In the genomic region with DNA sequence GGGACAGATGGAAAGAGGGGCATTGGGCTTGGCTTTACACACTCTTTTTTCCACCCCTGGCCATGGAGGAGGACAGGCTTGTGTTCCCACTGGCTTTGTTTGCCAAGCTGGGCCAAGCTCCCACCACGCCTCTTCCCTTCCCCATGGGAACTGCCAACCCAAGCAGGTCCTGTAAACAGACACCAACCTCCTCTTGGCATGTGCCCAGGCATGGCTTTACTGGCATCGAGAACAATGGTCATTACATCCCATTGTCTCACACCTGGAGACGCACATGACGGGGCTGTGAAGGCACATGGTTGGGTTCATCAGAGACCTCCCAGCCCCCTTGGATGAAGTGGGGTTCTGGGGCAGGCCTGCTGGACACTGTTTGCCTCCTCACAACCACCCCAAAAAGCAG, we compare ENCODE assay signal across 33 cellular contexts. TPM values are rescaled to one million over a fixed set of nuclear protein-coding genes. Genes with fewer than 3 reads are reported as not detected.
DNase-seq lines count a peak whose midpoint lies in the region; ATAC-seq, FAIRE-seq and TF ChIP-seq lines count a peak whose summit lies in the region.
"Had no signal": no experiment of that assay in that cellular context is flagged by ENCODE, and none has a peak within 500 bp of the region (broad histone marks: within the 10 kb centered on the region; RNA-seq: fewer than 3 reads in every experiment).

No MANE protein-coding gene starts in this region.

- no peak overlapping the region for H3K4me2 ChIP-seq in HepG2 (ENCODE audit: low read depth, low read length)
- H3K4me2 ChIP-seq: hepatocyte, SK-N-SH had no signal

- H3K9ac ChIP-seq in HepG2 (ENCODE audit: insufficient read depth, low read depth, low read length), result no peak overlapping the region
- H3K9ac ChIP-seq: SK-N-SH had no signal

- no TSS peak for BruUV-seq in HepG2 (replicated peaks; lab: Mats Ljungman, UMichigan)

- TF ChIP-seq RAD21 in Ishikawa (IDR thresholded peaks at IDR 0.05; ENCODE audit: low read depth), result no peak
- TF ChIP-seq RAD21 in HepG2 (CRISPR knock-in tag; IDR thresholded peaks at IDR 0.05), result no peak

- TF ChIP-seq EP300 in Ishikawa (IDR thresholded peaks at IDR 0.05; ENCODE audit: borderline replicate concordance) (no peak), HepG2 (IDR thresholded peaks at IDR 0.05; ENCODE audit: low read depth in 2 of 2, low read length in 2 of 2) (no peak), HepG2 (CRISPR knock-in tag; IDR thresholded peaks at IDR 0.05; ENCODE audit: borderline replicate concordance) (no peak)

- H3K9me3 ChIP-seq in HepG2 (ENCODE audit: low read length), result no peaks in the 10 kb centered on the region
- H3K9me3 ChIP-seq: adrenal gland, esophagus squamous epithelium, left lung, MG63, SK-N-SH had no signal

- H3K27ac ChIP-seq in HepG2 (ENCODE audit: extremely low read length, insufficient read depth, low read length), result no peak overlapping the region
- H3K27ac ChIP-seq: adrenal gland, coronary artery, esophagus squamous epithelium, hepatocyte, left lung, RWPE1, WERI-Rb-1 had no signal

- no peak overlapping the region for H2AFZ ChIP-seq in HepG2 (ENCODE audit: low read length)
- H2AFZ ChIP-seq: hepatocyte had no signal

- TF ChIP-seq CTCF in HepG2 (CRISPR knock-in tag; IDR thresholded peaks at IDR 0.05), result no peak

- H3K27me3 ChIP-seq in HepG2 (ENCODE audit: control insufficient read depth in 1 of 2, insufficient read depth in 2 of 2, low read length in 2 of 2), result peaks cover 0 to 12% of the 10 kb centered on the region in 2 experiments; a peak in 2 of 5 replicates
- H3K27me3 ChIP-seq: adrenal gland, hepatocyte, left lung, MG63 had no signal

- 40% methylated on average over 4 of the region's 4 CpGs for WGBS in HepG2 (ENCODE audit: low lambda C conversion rate)

- TF ChIP-seq POLR2A in HepG2 (IDR thresholded peaks at IDR 0.05; ENCODE audit: insufficient read depth in 1 of 2, low read depth in 2 of 2, low read length in 2 of 2), result no peak

- H3K4me1 ChIP-seq in HepG2 (ENCODE audit: insufficient read depth, low read length), result no peaks in the 10 kb centered on the region
- H3K4me1 ChIP-seq: adrenal gland, left lung had no signal

- ATAC-seq in HepG2, result no peak
- ATAC-seq in stimulated activated naive CD8-positive, alpha-beta T cell treated with anti-CD3 and anti-CD28 coated beads, Interleukin-15, amount 100 ng/mL, for 72 hours, result no peak
- ATAC-seq: HCT116; left lung; naive thymus-derived CD4-positive, alpha-beta T cell; stimulated activated memory B cell treated with anti-CD40 and anti-IgM and Interleukin-4, amounts not matched to agents 10 μg/mL and 1 μg/mL and 100 μg/mL, for 72 hours had no signal

- DNase-seq in COR-L47 (lab: John Stamatoyannopoulos, UW), result peak; percentile 98
- peak; percentile 63 for DNase-seq in NCI-H345 (lab: John Stamatoyannopoulos, UW)
- no peak for DNase-seq in HepG2 (ENCODE audit: low spot score)
- no peak for DNase-seq in NAMALWA (ENCODE audit: low spot score)
- DNase-seq in AG08396 (ENCODE audit: low spot score), result no peak
- no peak for DNase-seq in stimulated activated naive CD8-positive, alpha-beta T cell treated with anti-CD3 and anti-CD28 coated beads, Interleukin-15, amount 100 ng/mL, for 72 hours
- DNase-seq: activated CD4-positive, alpha-beta T cell treated with anti-CD3 and anti-CD28 coated beads, Interleukin-2, amount 10 ng/mL, durations not matched to agents 7 days and 5 days; activated naive CD4-positive, alpha-beta T cell treated with Interleukin-2 at 50 U/mL for 16 hours; activated T-cell treated with anti-CD3 and anti-CD28 coated beads, Interleukin-2, amount 50 U/mL, for 48 hours; adrenal gland; endodermal cell; esophagus squamous epithelium; left lung; MG63; naive thymus-derived CD4-positive, alpha-beta T cell; NCI-H1694 treated with DMSO at 0.1 percent for 48 hours; NCI-H526; occipital lobe; SK-N-SH; stimulated activated CD4-positive, alpha-beta T cell treated with anti-CD3 and anti-CD28 coated beads, Interleukin-2, amount 100 ng/mL, for 48 hours; T-helper 17 cell; WERI-Rb-1 had no signal

- no peaks in the 10 kb centered on the region for H4K20me1 ChIP-seq in HepG2 (ENCODE audit: insufficient read depth, low read length)

- in situ Hi-C loops in HepG2 (cut with HindIII; ENCODE audit: extremely low pct_ligation_motif_present, low pct_unique_long_range_greater_than_20kb), result no loop called here

- peaks cover 0 to 6% of the 10 kb centered on the region in 2 donors for H3K9me3 Mint-ChIP-seq in stimulated activated naive CD8-positive, alpha-beta T cell treated with anti-CD3 and anti-CD28 coated beads, Interleukin-15, amount 100 ng/mL, for 72 hours
- H3K9me3 Mint-ChIP-seq: activated CD4-positive, alpha-beta T cell treated with anti-CD3 and anti-CD28 coated beads, Interleukin-2, amount 10 ng/mL, durations not matched to agents 7 days and 5 days; endodermal cell had no signal

- intact Hi-C loops in HepG2 (cut with micrococcal nuclease; ENCODE audit: unreplicated experiment), result no loop called here

- no peak overlapping the region for H3K4me3 Mint-ChIP-seq in stimulated activated naive CD8-positive, alpha-beta T cell treated with anti-CD3 and anti-CD28 coated beads, Interleukin-15, amount 100 ng/mL, for 72 hours
- H3K4me3 Mint-ChIP-seq: activated CD4-positive, alpha-beta T cell treated with anti-CD3 and anti-CD28 coated beads, Interleukin-2, amount 10 ng/mL, durations not matched to agents 7 days and 5 days; CD14-positive monocyte; endodermal cell; stimulated activated memory B cell treated with anti-CD40 and anti-IgM and Interleukin-4, amounts not matched to agents 10 μg/mL and 1 μg/mL and 100 μg/mL, for 72 hours; T-helper 17 cell had no signal

- FAIRE-seq in HepG2 (lab: Jason Lieb, UNC), result no peak
- FAIRE-seq: frontal cortex had no signal

- no peaks in the 10 kb centered on the region for H3K36me3 ChIP-seq in HepG2 (replicated peaks in 1 of 2; ENCODE audit: control insufficient read depth in 1 of 2, insufficient read depth in 2 of 2, low read length in 2 of 2)
- H3K36me3 ChIP-seq: adrenal gland, esophagus squamous epithelium, left lung, MG63, WERI-Rb-1 had no signal

- no peak overlapping the region for H3K4me3 ChIP-seq in HepG2 (replicated peaks in 1 of 3; ENCODE audit: insufficient read depth in 1 of 3, low read depth in 2 of 3, low read length in 3 of 3)
- H3K4me3 ChIP-seq: adrenal gland, coronary artery, esophagus squamous epithelium, hepatocyte, left lung, MG63 had no signal

- H3K27ac Mint-ChIP-seq in stimulated activated naive CD8-positive, alpha-beta T cell treated with anti-CD3 and anti-CD28 coated beads, Interleukin-15, amount 100 ng/mL, for 72 hours, result no peak overlapping the region
- H3K27ac Mint-ChIP-seq: activated CD4-positive, alpha-beta T cell treated with anti-CD3 and anti-CD28 coated beads, Interleukin-2, amount 10 ng/mL, durations not matched to agents 7 days and 5 days; CD14-positive monocyte; endodermal cell; naive thymus-derived CD4-positive, alpha-beta T cell; stimulated activated memory B cell treated with anti-CD40 and anti-IgM and Interleukin-4, amounts not matched to agents 10 μg/mL and 1 μg/mL and 100 μg/mL, for 72 hours; T-helper 17 cell had no signal

- POLR2A ChIA-PET in HepG2 (lab: Yijun Ruan, JAX), result no interaction called here

- H3K27me3 Mint-ChIP-seq in stimulated activated naive CD8-positive, alpha-beta T cell treated with anti-CD3 and anti-CD28 coated beads, Interleukin-15, amount 100 ng/mL, for 72 hours, result peaks cover 36% of the 10 kb centered on the region

- H3K79me2 ChIP-seq in HepG2 (ENCODE audit: insufficient read depth, low read length), result no peaks in the 10 kb centered on the region
- H3K79me2 ChIP-seq: hepatocyte had no signal

- CTCF ChIA-PET in HepG2 (lab: Yijun Ruan, JAX; ENCODE audit: low intra/inter-chr PET ratio, low total read pairs), result no interaction called here

- H3K4me1 Mint-ChIP-seq in stimulated activated naive CD8-positive, alpha-beta T cell treated with anti-CD3 and anti-CD28 coated beads, Interleukin-15, amount 100 ng/mL, for 72 hours, result no peaks in the 10 kb centered on the region
- H3K4me1 Mint-ChIP-seq: CD14-positive monocyte; endodermal cell; stimulated activated memory B cell treated with anti-CD40 and anti-IgM and Interleukin-4, amounts not matched to agents 10 μg/mL and 1 μg/mL and 100 μg/mL, for 72 hours; T-helper 17 cell had no signal

RNA-seq across cellular contexts. Expression of a gene that starts 11.7 kb away (rescaled TPM):
- total RNA-seq in HepG2 (2016; rRNA removed; fragmentation: Illumina TruSeq; extraction: Trizol), result not detected in 2 replicates
- not detected in 2 replicates for total RNA-seq in HepG2 (2016; cell fraction: cytosol; rRNA removed; fragmentation: Illumina TruSeq; extraction: Trizol; ENCODE audit: low read depth)
- total RNA-seq in HepG2 (2016; cell fraction: insoluble cytoplasmic fraction; rRNA removed; fragmentation: Illumina TruSeq; extraction: Trizol), result not detected in 2 replicates
- total RNA-seq in HepG2 (2016; cell fraction: membrane; rRNA removed; fragmentation: Illumina TruSeq; extraction: Trizol), result not detected in 2 replicates
- total RNA-seq in HepG2 (2016; cell fraction: nucleus; rRNA removed; fragmentation: Illumina TruSeq; extraction: Trizol), result not detected in 2 replicates
- not detected in 2 replicates for polyA plus RNA-seq in HepG2 (2011; rRNA removed)
- not detected in 2 replicates for polyA plus RNA-seq in HepG2 (2011; cell fraction: cytosol; rRNA removed)
- polyA plus RNA-seq in HepG2 (2011; cell fraction: nucleus; rRNA removed), result not detected in 2 replicates
- polyA plus RNA-seq in HepG2 (2012), result not detected in 2 replicates
- not detected in 2 replicates for polyA plus RNA-seq in HepG2 (2016; cell fraction: cytosol; fragmentation: Illumina TruSeq; extraction: Trizol; ENCODE audit: low read depth)
- not detected in 2 replicates for polyA plus RNA-seq in HepG2 (2016; cell fraction: insoluble cytoplasmic fraction; fragmentation: Illumina TruSeq; extraction: Trizol; ENCODE audit: low read depth)
- polyA plus RNA-seq in HepG2 (2016; cell fraction: membrane; fragmentation: Illumina TruSeq; extraction: Trizol; ENCODE audit: low read depth), result not detected in 2 replicates
- polyA plus RNA-seq in HepG2 (2016; cell fraction: nucleus; fragmentation: Illumina TruSeq; extraction: Trizol; ENCODE audit: insufficient read depth, low read depth), result not detected in 2 replicates
- polyA minus RNA-seq in HepG2 (2011; rRNA and poly(A)+ RNA removed; ENCODE audit: low replicate concordance), result 0.07 TPM in 1 of 2 replicates, not detected in the other
- not detected in 2 replicates for polyA minus RNA-seq in HepG2 (2011; cell fraction: cytosol; rRNA and poly(A)+ RNA removed)
- not detected in 2 replicates for polyA minus RNA-seq in HepG2 (2011; cell fraction: nucleus; rRNA and poly(A)+ RNA removed)
- total RNA-seq: activated CD4-positive, alpha-beta T cell treated with anti-CD3 and anti-CD28 coated beads, Interleukin-2, amount 10 ng/mL, durations not matched to agents 7 days and 5 days; endodermal cell; frontal cortex; hepatocyte; mesenteric fat pad; naive thymus-derived CD4-positive, alpha-beta T cell; occipital lobe; renal cortical epithelial cell; T-helper 17 cell; temporal lobe had no signal
- polyA plus RNA-seq: adrenal gland; CD14-positive monocyte; hepatocyte; naive thymus-derived CD4-positive, alpha-beta T cell; SK-N-SH had no signal

RNA-seq across cellular contexts. Expression of a gene that starts 34.6 kb away (rescaled TPM):
- total RNA-seq in HepG2 (2016; rRNA removed; fragmentation: Illumina TruSeq; extraction: Trizol), result 40.3 and 45.6 TPM in 2 replicates
- total RNA-seq in HepG2 (2016; cell fraction: cytosol; rRNA removed; fragmentation: Illumina TruSeq; extraction: Trizol; ENCODE audit: low read depth), result 33.4 and 35.3 TPM in 2 replicates
- 40.9 and 46.1 TPM in 2 replicates for total RNA-seq in HepG2 (2016; cell fraction: insoluble cytoplasmic fraction; rRNA removed; fragmentation: Illumina TruSeq; extraction: Trizol)
- total RNA-seq in HepG2 (2016; cell fraction: membrane; rRNA removed; fragmentation: Illumina TruSeq; extraction: Trizol), result 44.5 and 56.8 TPM in 2 replicates
- total RNA-seq in HepG2 (2016; cell fraction: nucleus; rRNA removed; fragmentation: Illumina TruSeq; extraction: Trizol), result 24.5 and 30.0 TPM in 2 replicates
- polyA plus RNA-seq in HepG2 (2011; rRNA removed), result 29.5 TPM in 2 replicates
- 33.0 and 55.8 TPM in 2 replicates for polyA plus RNA-seq in HepG2 (2011; cell fraction: cytosol; rRNA removed)
- polyA plus RNA-seq in HepG2 (2011; cell fraction: nucleus; rRNA removed), result 33.3 and 33.4 TPM in 2 replicates
- 16.5 and 23.5 TPM in 2 replicates for polyA plus RNA-seq in HepG2 (2012)
- 26.8 and 41.3 TPM in 2 replicates for polyA plus RNA-seq in HepG2 (2016; cell fraction: cytosol; fragmentation: Illumina TruSeq; extraction: Trizol; ENCODE audit: low read depth)
- 32.6 and 35.9 TPM in 2 replicates for polyA plus RNA-seq in HepG2 (2016; cell fraction: insoluble cytoplasmic fraction; fragmentation: Illumina TruSeq; extraction: Trizol; ENCODE audit: low read depth)
- polyA plus RNA-seq in HepG2 (2016; cell fraction: membrane; fragmentation: Illumina TruSeq; extraction: Trizol; ENCODE audit: low read depth), result 36.2 and 46.2 TPM in 2 replicates
- polyA plus RNA-seq in HepG2 (2016; cell fraction: nucleus; fragmentation: Illumina TruSeq; extraction: Trizol; ENCODE audit: insufficient read depth, low read depth), result 42.3 and 44.8 TPM in 2 replicates
- polyA minus RNA-seq in HepG2 (2011; rRNA and poly(A)+ RNA removed; ENCODE audit: low replicate concordance), result 41.9 and 45.1 TPM in 2 replicates
- 13.7 and 14.0 TPM in 2 replicates for polyA minus RNA-seq in HepG2 (2011; cell fraction: cytosol; rRNA and poly(A)+ RNA removed)
- polyA minus RNA-seq in HepG2 (2011; cell fraction: nucleus; rRNA and poly(A)+ RNA removed), result 5.2 and 9.7 TPM in 2 replicates

RNA-seq across cellular contexts. Expression of a gene that starts 45.3 kb away (rescaled TPM):
- total RNA-seq in HepG2 (2016; rRNA removed; fragmentation: Illumina TruSeq; extraction: Trizol), result not detected in 2 replicates
- not detected in 2 replicates for total RNA-seq in HepG2 (2016; cell fraction: cytosol; rRNA removed; fragmentation: Illumina TruSeq; extraction: Trizol; ENCODE audit: low read depth)
- total RNA-seq in HepG2 (2016; cell fraction: insoluble cytoplasmic fraction; rRNA removed; fragmentation: Illumina TruSeq; extraction: Trizol), result 0.04 TPM in 1 of 2 replicates, not detected in the other
- total RNA-seq in HepG2 (2016; cell fraction: membrane; rRNA removed; fragmentation: Illumina TruSeq; extraction: Trizol), result not detected in 2 replicates
- total RNA-seq in HepG2 (2016; cell fraction: nucleus; rRNA removed; fragmentation: Illumina TruSeq; extraction: Trizol), result not detected in 2 replicates
- polyA plus RNA-seq in HepG2 (2011; rRNA removed), result 0.59 and 0.93 TPM in 2 replicates
- 0.39 and 0.47 TPM in 2 replicates for polyA plus RNA-seq in HepG2 (2011; cell fraction: cytosol; rRNA removed)
- 1.6 and 2.3 TPM in 2 replicates for polyA plus RNA-seq in HepG2 (2011; cell fraction: nucleus; rRNA removed)
- 0.58 and 0.65 TPM in 2 replicates for polyA plus RNA-seq in HepG2 (2012)
- not detected in 2 replicates for polyA plus RNA-seq in HepG2 (2016; cell fraction: cytosol; fragmentation: Illumina TruSeq; extraction: Trizol; ENCODE audit: low read depth)
- not detected in 2 replicates for polyA plus RNA-seq in HepG2 (2016; cell fraction: insoluble cytoplasmic fraction; fragmentation: Illumina TruSeq; extraction: Trizol; ENCODE audit: low read depth)
- polyA plus RNA-seq in HepG2 (2016; cell fraction: membrane; fragmentation: Illumina TruSeq; extraction: Trizol; ENCODE audit: low read depth), result not detected in 2 replicates
- polyA plus RNA-seq in HepG2 (2016; cell fraction: nucleus; fragmentation: Illumina TruSeq; extraction: Trizol; ENCODE audit: insufficient read depth, low read depth), result not detected in 2 replicates
- polyA minus RNA-seq in HepG2 (2011; rRNA and poly(A)+ RNA removed; ENCODE audit: low replicate concordance), result 0.94 and 6.3 TPM in 2 replicates
- polyA minus RNA-seq in HepG2 (2011; cell fraction: cytosol; rRNA and poly(A)+ RNA removed), result 0.40 TPM in 1 of 2 replicates, not detected in the other
- 0.13 and 0.99 TPM in 2 replicates for polyA minus RNA-seq in HepG2 (2011; cell fraction: nucleus; rRNA and poly(A)+ RNA removed)
- total RNA-seq: activated CD4-positive, alpha-beta T cell treated with anti-CD3 and anti-CD28 coated beads, Interleukin-2, amount 10 ng/mL, durations not matched to agents 7 days and 5 days; esophagus squamous epithelium; frontal cortex; hepatocyte; mesenteric fat pad; naive thymus-derived CD4-positive, alpha-beta T cell; occipital lobe; T-helper 17 cell had no signal
- polyA plus RNA-seq: CD14-positive monocyte; hepatocyte; naive thymus-derived CD4-positive, alpha-beta T cell; SK-N-SH had no signal

Comparison
In these comparisons a context has a peak if more than half of its experiments do, and no peak if none do; other contexts are left out.
1. DNase-seq: peak in COR-L47 (single experiment) and NCI-H345 (single experiment); none in HepG2 (single experiment), NAMALWA (single experiment), AG08396 (single experiment) and stimulated activated naive CD8-positive, alpha-beta T cell treated with anti-CD3 and anti-CD28 coated beads, Interleukin-15, amount 100 ng/mL, for 72 hours (0 of 2).